In genomic region chr12:49827351-49828099, GRCh38 we compare ENCODE assay signal across 1 cellular context.
TF ChIP-seq lines count a peak whose summit lies in the region.

No MANE protein-coding gene starts in this region.

TF ChIP-seq in HepG2, 621 proteins besides CTCF, POLR2A, EP300 and RAD21 (continued from another document and continues in another):
- TF ChIP-seq ZNF407 (CRISPR knock-in tag; IDR thresholded peaks at IDR 0.05; ENCODE audit: not compliant biosample characterization) (peak; percentile 30), ZEB1 (IDR thresholded peaks at IDR 0.05; ENCODE audit: insufficient replicate concordance, low read depth) (no peak), GLMP (CRISPR knock-in tag; IDR thresholded peaks at IDR 0.05; ENCODE audit: borderline replicate concordance) (no peak), ZBTB7B (CRISPR knock-in tag; IDR thresholded peaks at IDR 0.05) (no peak), SOX13 (IDR thresholded peaks at IDR 0.05) (no peak), SOX13 (CRISPR knock-in tag; conservative IDR thresholded peaks at IDR 0.05 in 1 of 2, IDR thresholded peaks at IDR 0.05 in 1 of 2) (peak in 1 of 2 experiments; percentile 17; a peak in 1 of 4 replicates), POLR2G (IDR thresholded peaks at IDR 0.05; ENCODE audit: low read depth, low read length) (peak; percentile 62; the same call in 1 of the 2 replicates), ZNF674 (CRISPR knock-in tag; IDR thresholded peaks at IDR 0.05; ENCODE audit: low read depth) (no peak), FOXM1 (CRISPR knock-in tag; IDR thresholded peaks at IDR 0.05) (no peak), ZNF784 (CRISPR knock-in tag; IDR thresholded peaks at IDR 0.05; ENCODE audit: borderline replicate concordance) (no peak), ZNF572 (CRISPR knock-in tag; IDR thresholded peaks at IDR 0.05) (0 out of 2 replicates have a peak, but pooled peaks have one; percentile 75), ZNF883 (CRISPR knock-in tag; IDR thresholded peaks at IDR 0.05; ENCODE audit: not compliant biosample characterization) (peak; percentile 62), FOXO4 (CRISPR knock-in tag; conservative IDR thresholded peaks at IDR 0.05) (no peak), ZNF605 (CRISPR knock-in tag; IDR thresholded peaks at IDR 0.05) (peak; percentile 60; the same call in 1 of the 2 replicates), SALL2 (CRISPR knock-in tag; IDR thresholded peaks at IDR 0.05) (peak; percentile 45; the same call in 1 of the 2 replicates), SIN3A (IDR thresholded peaks at IDR 0.05; ENCODE audit: borderline replicate concordance, low read depth, low read length) (peak; percentile 57; the same call in 1 of the 2 replicates), ZGPAT (CRISPR knock-in tag; IDR thresholded peaks at IDR 0.05) (peak; percentile 18; the same call in 1 of the 2 replicates), MTA1 (CRISPR knock-in tag; IDR thresholded peaks at IDR 0.05; ENCODE audit: borderline replicate concordance) (peak; percentile 19; the same call in 1 of the 2 replicates), ZNF318 (CRISPR knock-in tag; IDR thresholded peaks at IDR 0.05) (no peak), ZBTB14 (CRISPR knock-in tag; IDR thresholded peaks at IDR 0.05) (no peak), ZNF24 (IDR thresholded peaks at IDR 0.05) (no peak), ZNF816 (CRISPR knock-in tag; IDR thresholded peaks at IDR 0.05; ENCODE audit: borderline replicate concordance) (no peak), RFX5 (IDR thresholded peaks at IDR 0.05; ENCODE audit: low read depth, low read length) (no peak), FOXO1 (CRISPR knock-in tag; IDR thresholded peaks at IDR 0.05) (no peak), FIP1L1 (IDR thresholded peaks at IDR 0.05; ENCODE audit: borderline replicate concordance, insufficient read depth, low read depth, low read length) (0 out of 2 replicates have a peak, but pooled peaks have one; percentile 27), ZNF589 (CRISPR knock-in tag; conservative IDR thresholded peaks at IDR 0.05) (0 out of 2 replicates have a peak, but pooled peaks have one; percentile 38), ZNF33B (CRISPR knock-in tag; IDR thresholded peaks at IDR 0.05) (peak; percentile 27; the same call in 1 of the 2 replicates), FOXP4 (CRISPR knock-in tag; IDR thresholded peaks at IDR 0.05) (peak; percentile 39; the same call in 1 of the 2 replicates), PHF5A (CRISPR knock-in tag; IDR thresholded peaks at IDR 0.05; ENCODE audit: low read depth, unreplicated experiment) (no peak)
